In the genomic region with DNA sequence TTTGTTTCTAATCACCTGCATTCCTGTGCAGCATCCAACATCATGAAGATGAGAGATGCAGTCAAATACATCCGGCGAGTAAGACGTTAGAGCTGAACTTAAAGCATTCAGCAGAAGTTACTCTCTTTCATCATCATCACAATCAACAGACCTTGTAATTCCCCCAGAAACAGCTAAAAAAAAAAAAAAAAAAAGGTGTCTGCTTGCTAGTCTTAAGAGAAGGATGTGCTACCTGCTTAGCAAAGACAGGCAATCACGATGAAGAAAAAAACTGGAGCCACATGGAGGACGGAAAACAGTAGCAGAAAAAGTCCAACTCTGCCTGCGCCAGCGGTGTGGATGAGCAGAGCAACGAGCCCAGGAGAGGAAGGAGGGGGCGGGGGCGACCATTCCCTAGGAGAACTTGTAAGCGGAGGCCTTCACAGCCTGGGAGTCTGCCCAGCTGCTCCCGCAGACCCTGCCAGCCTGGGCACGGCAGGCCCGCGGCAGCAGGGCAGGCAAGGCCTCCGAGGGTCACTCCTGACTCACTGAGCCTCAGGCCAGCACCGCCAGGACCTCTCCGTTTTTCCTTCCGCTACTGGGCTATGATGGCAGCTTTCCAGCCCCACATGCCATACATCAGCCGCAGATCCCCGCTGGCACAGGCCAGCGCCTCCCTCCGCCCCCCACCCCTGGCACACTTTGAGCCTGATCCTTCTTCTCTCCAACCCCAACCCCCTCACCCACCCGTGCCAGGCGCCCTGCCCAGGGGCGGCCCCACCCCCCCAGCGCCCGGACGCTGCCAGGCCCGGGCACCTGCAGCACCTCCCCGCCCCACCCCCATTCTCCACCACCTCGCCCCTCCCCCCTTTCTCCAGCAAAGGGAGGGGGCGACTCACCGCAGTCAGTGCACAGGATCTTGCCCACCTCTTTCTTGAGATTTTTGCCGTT, we compare ENCODE assay signal across 9 cellular contexts. TPM values are rescaled to one million over a fixed set of nuclear protein-coding genes. Genes with fewer than 3 reads are reported as not detected.
DNase-seq lines count a peak whose midpoint lies in the region; ATAC-seq and TF ChIP-seq lines count a peak whose summit lies in the region.
"Had no signal": no experiment of that assay in that cellular context is flagged by ENCODE, and none has a peak within 500 bp of the region (broad histone marks: within the 10 kb centered on the region; RNA-seq: fewer than 3 reads in every experiment).

No MANE protein-coding gene starts in this region.

- H3K9me3 Mint-ChIP-seq in activated B cell treated with CpG ODN at 0.5 μM for 24 hours: no peaks in the 10 kb centered on the region
- no peaks in the 10 kb centered on the region for H3K9me3 Mint-ChIP-seq in naive thymus-derived CD8-positive, alpha-beta T cell

- peak overlapping the region; percentile 76 for H3K4me3 Mint-ChIP-seq in activated B cell treated with CpG ODN at 0.5 μM for 24 hours
- peak overlapping the region; percentile 59 to 89 (median 80) for H3K4me3 Mint-ChIP-seq in naive thymus-derived CD8-positive, alpha-beta T cell

- DNase-seq in COR-L47 (lab: John Stamatoyannopoulos, UW): peak; percentile 68
- peak; percentile 53 for DNase-seq in HPDE6-E6E7 (ENCODE audit: extremely low spot score)
- DNase-seq in activated B cell treated with CpG ODN at 0.5 μM for 24 hours: no peak
- peak; percentile 24 for DNase-seq in fibroblast of the conjunctiva (ENCODE audit: low read depth)
- DNase-seq in naive thymus-derived CD8-positive, alpha-beta T cell: peak in 2 of 10 donors; percentile 3 to 7
- DNase-seq in activated gamma-delta T cell (lab: John Stamatoyannopoulos, UW): no peak
- no peak for DNase-seq in AML-193 (lab: John Stamatoyannopoulos, UW)

- peaks cover 46% of the 10 kb centered on the region for H3K27me3 Mint-ChIP-seq in activated B cell treated with CpG ODN at 0.5 μM for 24 hours
- peaks cover 42 to 67% (median 63%) of the 10 kb centered on the region in 5 donors for H3K27me3 Mint-ChIP-seq in naive thymus-derived CD8-positive, alpha-beta T cell

- POLR2A ChIA-PET in activated B cell treated with CpG ODN at 0.5 μM for 24 hours (lab: Charles Lee): interaction anchor here (0.6 kb wide), 1 partner anchor 37 kb away, joined by 3 read pairs; no protein-coding TSS in a partner anchor
- POLR2A ChIA-PET in naive thymus-derived CD8-positive, alpha-beta T cell (lab: Charles Lee): interaction anchor here (0.6 kb wide), 2 partner anchors 66 to 243 kb away, joined by 3 to 4 read pairs; no protein-coding TSS in a partner anchor

- H3K27ac Mint-ChIP-seq in activated B cell treated with CpG ODN at 0.5 μM for 24 hours: no peak overlapping the region
- peak overlapping the region in 1 of 10 donors; percentile 68 for H3K27ac Mint-ChIP-seq in naive thymus-derived CD8-positive, alpha-beta T cell

- H3K36me3 Mint-ChIP-seq in activated B cell treated with CpG ODN at 0.5 μM for 24 hours (ENCODE audit: low read depth): no peaks in the 10 kb centered on the region
- H3K36me3 Mint-ChIP-seq in naive thymus-derived CD8-positive, alpha-beta T cell: no peaks in the 10 kb centered on the region

- CTCF ChIA-PET in activated B cell treated with CpG ODN at 0.5 μM for 24 hours (lab: Charles Lee): no interaction called here

- no peak for TF ChIP-seq CTCF in activated B cell treated with CpG ODN at 0.5 μM for 24 hours (IDR thresholded peaks at IDR 0.05)

- no peak for ATAC-seq in activated B cell treated with CpG ODN at 0.5 μM for 24 hours (ENCODE audit: low read depth)
- ATAC-seq in naive thymus-derived CD8-positive, alpha-beta T cell: peak in 1 of 2 donors; percentile 4
- no peak for ATAC-seq in HG03159 (IDR thresholded peaks at IDR 0.05; ENCODE audit: unreplicated experiment)

- intact Hi-C loops in activated B cell treated with CpG ODN at 0.5 μM for 24 hours (cut with micrococcal nuclease): no loop called here

- H3K4me1 Mint-ChIP-seq in activated B cell treated with CpG ODN at 0.5 μM for 24 hours: peaks cover 32% of the 10 kb centered on the region
- H3K4me1 Mint-ChIP-seq in naive thymus-derived CD8-positive, alpha-beta T cell: peaks cover 9 to 33% (median 26%) of the 10 kb centered on the region in 4 donors

RNA-seq across cellular contexts. Expression of gene NRG2, which starts 1.3 kb away (rescaled TPM):
- 0.07 TPM in 1 of 2 replicates, not detected in the other for total RNA-seq in activated B cell treated with CpG ODN at 0.5 μM for 24 hours
- under 1 TPM; 0.26 to 0.47 TPM for total RNA-seq in naive thymus-derived CD8-positive, alpha-beta T cell
- polyA plus RNA-seq in naive thymus-derived CD8-positive, alpha-beta T cell: under 1 TPM; 0.04 to 0.25 (median 0.09) TPM
- total RNA-seq: SJSA1 had no signal

Comparison
In these comparisons a context has a peak if more than half of its experiments do, and no peak if none do; other contexts are left out.
1. DNase-seq: peak in COR-L47 (single experiment), HPDE6-E6E7 (single experiment) and fibroblast of the conjunctiva (single experiment); none in activated B cell treated with CpG ODN at 0.5 μM for 24 hours (single experiment), activated gamma-delta T cell (single experiment) and AML-193 (0 of 2).